Comparison of ENCODE assay signal across 2 cellular contexts in genomic region chr7:6781581-6781980, GRCh38. TPM values are rescaled to one million over a fixed set of nuclear protein-coding genes. Genes with fewer than 3 reads are reported as not detected.
"Had no signal": no experiment of that assay in that cellular context is flagged by ENCODE, and none has a peak within 500 bp of the region (broad histone marks: within the 10 kb centered on the region; RNA-seq: fewer than 3 reads in every experiment).

No MANE protein-coding gene starts in this region.

RNA-seq across cellular contexts. Expression of gene RSPH10B2, which starts 27.7 kb away (rescaled TPM):
- total RNA-seq: GM23248, HFFc6 had no signal
- polyA plus RNA-seq: GM23248 had no signal
